Comparison of ENCODE assay signal across 23 cellular contexts in genomic region chr4:155774033-155774432, GRCh38. TPM values are rescaled to one million over a fixed set of nuclear protein-coding genes. Genes with fewer than 3 reads are reported as not detected.
"Had no signal": no experiment of that assay in that cellular context is flagged by ENCODE, and none has a peak within 500 bp of the region (broad histone marks: within the 10 kb centered on the region; RNA-seq: fewer than 3 reads in every experiment).

No MANE protein-coding gene starts in this region.

- H3K4me1 ChIP-seq: neural progenitor cell, testis, uterus had no signal

- ATAC-seq: activated CD4-positive, alpha-beta T cell treated with anti-CD3 and anti-CD28 coated beads for 36 hours; activated CD8-positive, alpha-beta memory T cell treated with anti-CD3 and anti-CD28 coated beads, Interleukin-2, amount 10 ng/mL, durations not matched to agents 7 days and 5 days; activated CD8-positive, alpha-beta T cell treated with anti-CD3 and anti-CD28 coated beads, Interleukin-2, amount 10 ng/mL, durations not matched to agents 7 days and 5 days; activated naive CD8-positive, alpha-beta T cell treated with anti-CD3 and anti-CD28 coated beads, Interleukin-2, amount 50 U/mL, for 24 hours; esophagus mucosa; left colon; lower lobe of right lung; naive thymus-derived CD8-positive, alpha-beta T cell; sciatic nerve had no signal

- DNase-seq: activated CD4-positive, alpha-beta T cell treated with anti-CD3 and anti-CD28 coated beads for 36 hours; activated CD4-positive, CD25-positive, alpha-beta regulatory T cell; activated CD8-positive, alpha-beta memory T cell treated with anti-CD3 and anti-CD28 coated beads, Interleukin-2, amount 10 ng/mL, durations not matched to agents 7 days and 5 days; activated CD8-positive, alpha-beta T cell treated with anti-CD3 and anti-CD28 coated beads, Interleukin-2, amount 10 ng/mL, durations not matched to agents 7 days and 5 days; activated naive CD8-positive, alpha-beta T cell treated with anti-CD3 and anti-CD28 coated beads, Interleukin-2, amount 50 U/mL, for 24 hours; activated T-cell treated with anti-CD3 and anti-CD28 coated beads, Interleukin-2, amount 50 U/mL, for 48 hours; amygdala; central memory CD4-positive, alpha-beta T cell; endodermal cell; glutamatergic neuron; hippocampal formation; left colon; lower lobe of right lung; naive thymus-derived CD8-positive, alpha-beta T cell; occipital lobe; small intestine; stimulated activated CD4-positive, alpha-beta T cell treated with anti-CD3 and anti-CD28 coated beads, Interleukin-2, amount 100 ng/mL, for 24 hours; stimulated activated naive CD4-positive, alpha-beta T cell; testis; uterus had no signal

- H3K27ac ChIP-seq: lower lobe of right lung, neural progenitor cell, testis, uterus had no signal

- H3K9ac ChIP-seq: neural progenitor cell had no signal

- H2AFZ ChIP-seq: neural progenitor cell had no signal

- H3K4me3 ChIP-seq: lower lobe of right lung, neural progenitor cell, testis, uterus had no signal

- H3K27me3 ChIP-seq: neural progenitor cell, testis, uterus had no signal

- H3K36me3 ChIP-seq: lower lobe of right lung, neural progenitor cell, uterus had no signal

- H3K9me3 ChIP-seq: lower lobe of right lung, testis, uterus had no signal

- H3K4me2 ChIP-seq: neural progenitor cell had no signal

RNA-seq across cellular contexts. Expression of gene GUCY1B1, which starts 15.2 kb away (rescaled TPM):
- total RNA-seq: naive thymus-derived CD8-positive, alpha-beta T cell had no signal
- polyA plus RNA-seq: naive thymus-derived CD8-positive, alpha-beta T cell had no signal
